ENCODE assay signal across 8 cellular contexts in genomic region chr15:48178612-48178931, GRCh38. TPM values are rescaled to one million over a fixed set of nuclear protein-coding genes. Genes with fewer than 3 reads are reported as not detected.
DNase-seq lines count a peak whose midpoint lies in the region; ATAC-seq, FAIRE-seq and TF ChIP-seq lines count a peak whose summit lies in the region.

No MANE protein-coding gene starts in this region.

- peaks cover 11% of the 10 kb centered on the region for H3K36me3 Mint-ChIP-seq in activated CD4-positive, alpha-beta T cell treated with anti-CD3 and anti-CD28 coated beads, Interleukin-2, amount 10 ng/mL, durations not matched to agents 24 days and 14 days (ENCODE audit: low read depth)
- H3K36me3 Mint-ChIP-seq in activated naive CD8-positive, alpha-beta T cell: peaks cover 3% of the 10 kb centered on the region

- H3K27ac Mint-ChIP-seq in activated CD4-positive, alpha-beta T cell treated with anti-CD3 and anti-CD28 coated beads, Interleukin-2, amount 10 ng/mL, durations not matched to agents 24 days and 14 days: no peak overlapping the region
- H3K27ac Mint-ChIP-seq in activated naive CD8-positive, alpha-beta T cell: no peak overlapping the region

- H3K4me2 ChIP-seq in keratinocyte (ENCODE audit: control insufficient read depth, extremely low read depth, insufficient read depth, low read depth, low read length): peak overlapping the region; percentile 39

- H3K4me3 ChIP-seq in keratinocyte (ENCODE audit: control insufficient read depth in 2 of 3, extremely low read depth in 1 of 3, insufficient read depth in 2 of 3, low read depth in 1 of 3, low read length in 3 of 3): peak overlapping the region in 1 of 3 experiments; percentile 11

- DNase-seq in activated CD4-positive, alpha-beta T cell treated with anti-CD3 and anti-CD28 coated beads, Interleukin-2, amount 10 ng/mL, durations not matched to agents 24 days and 14 days: no peak
- DNase-seq in activated CD4-positive, alpha-beta T cell treated with anti-CD3 and anti-CD28 coated beads for 1 hour: no peak
- DNase-seq in keratinocyte (ENCODE audit: low read depth, low spot score) (no peak), superior temporal gyrus (ENCODE audit: extremely low spot score) (peak; percentile 49), SIG-M5 treated with dmso at 0.1 percent for 504 hours (lab: John Stamatoyannopoulos, UW; ENCODE audit: unreplicated experiment) (no peak), DMS53 treated with DMSO at 0.1 percent for 48 hours (lab: John Stamatoyannopoulos, UW; ENCODE audit: unreplicated experiment) (no peak)

- no peak for ATAC-seq in HG03439 (IDR thresholded peaks at IDR 0.05; ENCODE audit: unreplicated experiment)

- no peak overlapping the region for H3K27ac ChIP-seq in keratinocyte (ENCODE audit: control insufficient read depth, insufficient read depth, low read length)

- peak overlapping the region; percentile 87 for H3K4me3 Mint-ChIP-seq in activated CD4-positive, alpha-beta T cell treated with anti-CD3 and anti-CD28 coated beads, Interleukin-2, amount 10 ng/mL, durations not matched to agents 24 days and 14 days
- peak overlapping the region; percentile 72 for H3K4me3 Mint-ChIP-seq in activated naive CD8-positive, alpha-beta T cell

- no peaks in the 10 kb centered on the region for H3K79me2 ChIP-seq in keratinocyte (ENCODE audit: control insufficient read depth, insufficient read depth, low read length)

- no peaks in the 10 kb centered on the region for H3K36me3 ChIP-seq in keratinocyte (ENCODE audit: control insufficient read depth in 2 of 2, extremely low read depth in 1 of 2, insufficient read depth in 2 of 2, low read length in 2 of 2)

- peaks cover 9% of the 10 kb centered on the region for H3K9me3 Mint-ChIP-seq in activated CD4-positive, alpha-beta T cell treated with anti-CD3 and anti-CD28 coated beads, Interleukin-2, amount 10 ng/mL, durations not matched to agents 24 days and 14 days
- no peaks in the 10 kb centered on the region for H3K9me3 Mint-ChIP-seq in activated naive CD8-positive, alpha-beta T cell (ENCODE audit: low read depth)

- no peak for TF ChIP-seq CTCF in keratinocyte (optimal IDR thresholded peaks at IDR 0.05 in 1 of 3, IDR thresholded peaks at IDR 0.05 in 1 of 3, conservative IDR thresholded peaks at IDR 0.05 in 1 of 3; ENCODE audit: extremely low read depth in 1 of 3, insufficient read depth in 2 of 3, low read length in 3 of 3)

- H3K4me1 Mint-ChIP-seq in activated CD4-positive, alpha-beta T cell treated with anti-CD3 and anti-CD28 coated beads, Interleukin-2, amount 10 ng/mL, durations not matched to agents 24 days and 14 days: peaks cover 19% of the 10 kb centered on the region
- peaks cover 24% of the 10 kb centered on the region for H3K4me1 Mint-ChIP-seq in activated naive CD8-positive, alpha-beta T cell (ENCODE audit: low read depth)

- H3K9me1 ChIP-seq in keratinocyte (ENCODE audit: control insufficient read depth, extremely low read depth, insufficient read depth, low read length): no peaks in the 10 kb centered on the region

- H3K27me3 Mint-ChIP-seq in activated CD4-positive, alpha-beta T cell treated with anti-CD3 and anti-CD28 coated beads, Interleukin-2, amount 10 ng/mL, durations not matched to agents 24 days and 14 days: peaks cover 25% of the 10 kb centered on the region
- H3K27me3 Mint-ChIP-seq in activated naive CD8-positive, alpha-beta T cell: peaks cover 4% of the 10 kb centered on the region

- no peaks in the 10 kb centered on the region for H3K4me1 ChIP-seq in keratinocyte (ENCODE audit: control insufficient read depth, extremely low read depth, insufficient read depth, low read length)

- intact Hi-C loops in activated CD4-positive, alpha-beta T cell treated with anti-CD3 and anti-CD28 coated beads, Interleukin-2, amount 10 ng/mL, durations not matched to agents 24 days and 14 days (cut with micrococcal nuclease): loop anchor here (5.0 kb wide), 1 partner anchor 154 kb away; the partner anchor contains the start of gene DUT

- no peaks in the 10 kb centered on the region for H3K9me3 ChIP-seq in keratinocyte (ENCODE audit: control insufficient read depth, low read depth, low read length)

- H3K27me3 ChIP-seq in keratinocyte (ENCODE audit: control insufficient read depth, extremely low read depth, insufficient read depth, low read length): peaks cover 4% of the 10 kb centered on the region

- H4K20me1 ChIP-seq in keratinocyte (ENCODE audit: control insufficient read depth, extremely low read depth, insufficient read depth, low read length): no peaks in the 10 kb centered on the region

- no peak for FAIRE-seq in keratinocyte (lab: Jason Lieb, UNC)

- dilution Hi-C loops in keratinocyte (cut with MboI; ENCODE audit: extremely low pct_ligation_motif_present, low sequenced_read_pairs): no loop called here

- H2AFZ ChIP-seq in keratinocyte (ENCODE audit: control insufficient read depth, low read length): no peak overlapping the region

- H3K9ac ChIP-seq in keratinocyte (ENCODE audit: control insufficient read depth, extremely low read depth, insufficient read depth, low read length): no peak overlapping the region

RNA-seq across cellular contexts. Expression of gene MYEF2, which starts 0.5 kb away (rescaled TPM):
- total RNA-seq in activated CD4-positive, alpha-beta T cell treated with anti-CD3 and anti-CD28 coated beads, Interleukin-2, amount 10 ng/mL, durations not matched to agents 24 days and 14 days: 24.2 and 27.5 TPM in 2 replicates
- 1.3 to 2.8 TPM (median 1.7 TPM) in 3 replicates for polyA plus RNA-seq in keratinocyte
- polyA plus RNA-seq in keratinocyte (2011; ENCODE audit: low read depth): 5.0 TPM
- 1.3 and 2.4 TPM in 2 replicates for polyA plus RNA-seq in keratinocyte (2011; cell fraction: cytosol; rRNA removed)
- 3.5 and 5.6 TPM in 2 replicates for polyA plus RNA-seq in keratinocyte (2011; cell fraction: nucleus; rRNA removed)
- polyA plus RNA-seq in keratinocyte (2012; ENCODE audit: low replicate concordance): 2.3 and 2.4 TPM in 2 replicates
- 0.16 to 2.4 TPM (median 0.33 TPM) in 3 replicates for polyA minus RNA-seq in keratinocyte
- polyA minus RNA-seq in keratinocyte (2011; cell fraction: cytosol; rRNA and poly(A)+ RNA removed): 4.4 TPM
- 1.5 and 2.8 TPM in 2 replicates for polyA minus RNA-seq in keratinocyte (2011; cell fraction: nucleus; rRNA and poly(A)+ RNA removed)

RNA-seq across cellular contexts. Expression of gene CTXN2, which starts 12.9 kb away (rescaled TPM):
- total RNA-seq in activated CD4-positive, alpha-beta T cell treated with anti-CD3 and anti-CD28 coated beads, Interleukin-2, amount 10 ng/mL, durations not matched to agents 24 days and 14 days: 0.07 TPM in 1 of 2 replicates, not detected in the other
- polyA plus RNA-seq in keratinocyte: not detected in 3 replicates
- not detected for polyA plus RNA-seq in keratinocyte (2011; ENCODE audit: low read depth)
- not detected in 2 replicates for polyA plus RNA-seq in keratinocyte (2011; cell fraction: cytosol; rRNA removed)
- not detected in 2 replicates for polyA plus RNA-seq in keratinocyte (2011; cell fraction: nucleus; rRNA removed)
- polyA plus RNA-seq in keratinocyte (2012; ENCODE audit: low replicate concordance): not detected in 2 replicates
- not detected in 3 replicates for polyA minus RNA-seq in keratinocyte
- not detected for polyA minus RNA-seq in keratinocyte (2011; cell fraction: cytosol; rRNA and poly(A)+ RNA removed)
- polyA minus RNA-seq in keratinocyte (2011; cell fraction: nucleus; rRNA and poly(A)+ RNA removed): not detected in 2 replicates

RNA-seq across cellular contexts. Expression of gene SLC12A1, which starts 27.5 kb away (rescaled TPM):
- total RNA-seq in activated CD4-positive, alpha-beta T cell treated with anti-CD3 and anti-CD28 coated beads, Interleukin-2, amount 10 ng/mL, durations not matched to agents 24 days and 14 days: not detected in 2 replicates
- not detected in 3 replicates for polyA plus RNA-seq in keratinocyte
- polyA plus RNA-seq in keratinocyte (2011; ENCODE audit: low read depth): not detected
- not detected in 2 replicates for polyA plus RNA-seq in keratinocyte (2011; cell fraction: cytosol; rRNA removed)
- not detected in 2 replicates for polyA plus RNA-seq in keratinocyte (2011; cell fraction: nucleus; rRNA removed)
- polyA plus RNA-seq in keratinocyte (2012; ENCODE audit: low replicate concordance): not detected in 2 replicates
- not detected in 3 replicates for polyA minus RNA-seq in keratinocyte
- polyA minus RNA-seq in keratinocyte (2011; cell fraction: cytosol; rRNA and poly(A)+ RNA removed): not detected
- polyA minus RNA-seq in keratinocyte (2011; cell fraction: nucleus; rRNA and poly(A)+ RNA removed): not detected in 2 replicates

RNA-seq across cellular contexts. Expression of gene SLC24A5, which starts 57.8 kb away (rescaled TPM):
- total RNA-seq in activated CD4-positive, alpha-beta T cell treated with anti-CD3 and anti-CD28 coated beads, Interleukin-2, amount 10 ng/mL, durations not matched to agents 24 days and 14 days: not detected in 2 replicates
- 0.04 TPM in 1 of 3 replicates, not detected in the others for polyA plus RNA-seq in keratinocyte
- not detected for polyA plus RNA-seq in keratinocyte (2011; ENCODE audit: low read depth)
- 0.04 and 0.07 TPM in 2 replicates for polyA plus RNA-seq in keratinocyte (2011; cell fraction: cytosol; rRNA removed)
- not detected in 2 replicates for polyA plus RNA-seq in keratinocyte (2011; cell fraction: nucleus; rRNA removed)
- polyA plus RNA-seq in keratinocyte (2012; ENCODE audit: low replicate concordance): not detected in 2 replicates
- not detected in 3 replicates for polyA minus RNA-seq in keratinocyte
- not detected for polyA minus RNA-seq in keratinocyte (2011; cell fraction: cytosol; rRNA and poly(A)+ RNA removed)
- not detected in 2 replicates for polyA minus RNA-seq in keratinocyte (2011; cell fraction: nucleus; rRNA and poly(A)+ RNA removed)
